In genomic region chr4:499563-499962, GRCh38 we compare ENCODE assay signal across 8 cellular contexts. TPM values are rescaled to one million over a fixed set of nuclear protein-coding genes. Genes with fewer than 3 reads are reported as not detected.
A peak's percentile ranks its signal among the peaks of the same experiment; 100 is the strongest.
DNase-seq lines count a peak whose midpoint lies in the region; ATAC-seq, FAIRE-seq and TF ChIP-seq lines count a peak whose summit lies in the region.

No MANE protein-coding gene starts in this region.

- H3K9ac ChIP-seq in kidney (ENCODE audit: low read length in 2 of 2), result peak overlapping the region; percentile 89 to 91

- H3K36me3 ChIP-seq in A673 (ENCODE audit: insufficient read depth, low read length, poor library complexity, severe bottlenecking) (peaks cover 28% of the 10 kb centered on the region), kidney (ENCODE audit: control insufficient read depth in 1 of 2, insufficient read depth in 2 of 2, low read length in 2 of 2) (peaks cover 8 to 11% of the 10 kb centered on the region in 2 donors), testis (ENCODE audit: low read depth, missing control alignments) (no peaks in the 10 kb centered on the region)

- peaks cover 27% of the 10 kb centered on the region for H3K4me1 Mint-ChIP-seq in activated T-helper 2 cell treated with anti-CD3 and anti-CD28 coated beads, Interferon-gamma antibody, Interleukin-2, Interleukin-4, amounts not matched to agents 10 μg/mL and 5 μg/mL and 100 μg/mL, durations not matched to agents 14 hours and 24 hours and 36 hours (ENCODE audit: low read depth)

- H3K27me3 ChIP-seq in A673 (replicated peaks; ENCODE audit: insufficient read depth, low read depth, low read length, poor library complexity) (no peaks in the 10 kb centered on the region), testis (no peaks in the 10 kb centered on the region)

- H3K27ac ChIP-seq in A673 (ENCODE audit: low read depth, low read length, poor library complexity, severe bottlenecking) (peak overlapping the region; percentile 85), kidney (ENCODE audit: low read depth in 2 of 2, low read length in 2 of 2) (peak overlapping the region; percentile 81 to 85), testis (peak overlapping the region; percentile 76 to 87)

- WGBS in testis, 2 donors, result 2% methylated on average over 15 of the region's 15 CpGs

- POLR2A ChIA-PET in A673 (lab: Charles Lee; ENCODE audit: low non-redundant PET), result interaction anchor here (0.6 kb wide), 1 partner anchor 26 kb away, joined by 3 read pairs; no protein-coding TSS in a partner anchor

- H3K4me3 Mint-ChIP-seq in activated T-helper 2 cell treated with anti-CD3 and anti-CD28 coated beads, Interferon-gamma antibody, Interleukin-2, Interleukin-4, amounts not matched to agents 10 μg/mL and 5 μg/mL and 100 μg/mL, durations not matched to agents 14 hours and 24 hours and 36 hours (ENCODE audit: low read depth), result peak overlapping the region; percentile 98

- DNase-seq in A673 (ENCODE audit: low spot score), result no peak
- no peak for DNase-seq in activated T-helper 2 cell treated with anti-CD3 and anti-CD28 coated beads, Interferon-gamma antibody, Interleukin-2, Interleukin-4, amounts not matched to agents 10 μg/mL and 5 μg/mL and 100 μg/mL, durations not matched to agents 14 hours and 24 hours and 36 hours (ENCODE audit: low spot score)
- no peak for DNase-seq in kidney
- DNase-seq in testis, result peak; percentile 21
- no peak for DNase-seq in NCI-H128 (lab: John Stamatoyannopoulos, UW; ENCODE audit: unreplicated experiment)
- no peak for DNase-seq in cortex of kidney (lab: John Stamatoyannopoulos, UW)
- DNase-seq in activated gamma-delta T cell (lab: John Stamatoyannopoulos, UW), result no peak

- FAIRE-seq in kidney (lab: Jason Lieb, UNC), result no peak

- H3K9me3 ChIP-seq in A673 (ENCODE audit: low read depth, low read length, poor library complexity, severe bottlenecking), result peaks cover 4% of the 10 kb centered on the region
- no peaks in the 10 kb centered on the region for H3K9me3 ChIP-seq in kidney (ENCODE audit: control insufficient read depth in 1 of 2, low read length in 2 of 2)
- no peaks in the 10 kb centered on the region for H3K9me3 ChIP-seq in testis

- peak overlapping the region; percentile 97 for H3K27ac Mint-ChIP-seq in activated T-helper 2 cell treated with anti-CD3 and anti-CD28 coated beads, Interferon-gamma antibody, Interleukin-2, Interleukin-4, amounts not matched to agents 10 μg/mL and 5 μg/mL and 100 μg/mL, durations not matched to agents 14 hours and 24 hours and 36 hours

- H3K9me3 Mint-ChIP-seq in activated T-helper 2 cell treated with anti-CD3 and anti-CD28 coated beads, Interferon-gamma antibody, Interleukin-2, Interleukin-4, amounts not matched to agents 10 μg/mL and 5 μg/mL and 100 μg/mL, durations not matched to agents 14 hours and 24 hours and 36 hours, result peaks cover 23% of the 10 kb centered on the region

- CTCF ChIA-PET in A673 (lab: Charles Lee), result no interaction called here

- H3K27me3 Mint-ChIP-seq in activated T-helper 2 cell treated with anti-CD3 and anti-CD28 coated beads, Interferon-gamma antibody, Interleukin-2, Interleukin-4, amounts not matched to agents 10 μg/mL and 5 μg/mL and 100 μg/mL, durations not matched to agents 14 hours and 24 hours and 36 hours (ENCODE audit: low read depth), result no peaks in the 10 kb centered on the region

- TF ChIP-seq POLR2A in testis (IDR thresholded peaks at IDR 0.05), result no peak

- no peaks in the 10 kb centered on the region for H3K4me1 ChIP-seq in A673 (ENCODE audit: insufficient read depth, low read length, poor library complexity, severe bottlenecking)
- H3K4me1 ChIP-seq in kidney (ENCODE audit: control insufficient read depth in 1 of 2, insufficient read depth in 1 of 2, low read depth in 1 of 2, low read length in 2 of 2), result peaks cover 0 to 7% of the 10 kb centered on the region in 2 donors
- peaks cover 10% of the 10 kb centered on the region for H3K4me1 ChIP-seq in testis

- peak overlapping the region; percentile 89 for H3K4me3 ChIP-seq in A673 (ENCODE audit: low read depth, low read length, poor library complexity, severe bottlenecking)
- H3K4me3 ChIP-seq in kidney (ENCODE audit: low read length in 2 of 2), result peak overlapping the region; percentile 94 to 96
- H3K4me3 ChIP-seq in testis, result peak overlapping the region; percentile 84 to 94

- no peak for TF ChIP-seq CTCF in A673 (conservative IDR thresholded peaks at IDR 0.05; ENCODE audit: low read depth, low read length)
- no peak for TF ChIP-seq CTCF in kidney (IDR thresholded peaks at IDR 0.05; ENCODE audit: borderline replicate concordance, extremely low read depth, insufficient read depth)
- no peak for TF ChIP-seq CTCF in testis (IDR thresholded peaks at IDR 0.05)

- peak; percentile 5 for ATAC-seq in GM21717 (IDR thresholded peaks at IDR 0.05; ENCODE audit: unreplicated experiment)

- BruUV-seq in A673 (replicated peaks; lab: Mats Ljungman, UMichigan), result no TSS peak

- intact Hi-C loops in A673 (cut with micrococcal nuclease; ENCODE audit: unreplicated experiment) (no loop called here), kidney (cut with DNase I) (no loop called here), testis (cut with DNase I; ENCODE audit: low total_unique reads) (no loop called here)
- intact Hi-C loops in activated T-helper 2 cell treated with anti-CD3 and anti-CD28 coated beads, Interferon-gamma antibody, Interleukin-2, Interleukin-4, amounts not matched to agents 10 μg/mL and 5 μg/mL and 100 μg/mL, durations not matched to agents 14 hours and 24 hours and 36 hours (cut with micrococcal nuclease), result loop anchor here (1.0 to 5.0 kb wide), 3 partner anchors 25 to 173 kb away; partner anchors contain the start of genes ATP5ME, MYL5 and ZNF141

- peaks cover 85% of the 10 kb centered on the region for H3K36me3 Mint-ChIP-seq in activated T-helper 2 cell treated with anti-CD3 and anti-CD28 coated beads, Interferon-gamma antibody, Interleukin-2, Interleukin-4, amounts not matched to agents 10 μg/mL and 5 μg/mL and 100 μg/mL, durations not matched to agents 14 hours and 24 hours and 36 hours (ENCODE audit: low read depth)

RNA-seq across cellular contexts. Expression of gene PIGG, which starts 0.6 kb away (rescaled TPM):
- total RNA-seq in A673 (2021), result 58.8 and 61.4 TPM in 2 replicates
- 46.0 and 47.8 TPM in 2 replicates for total RNA-seq in activated T-helper 2 cell treated with anti-CD3 and anti-CD28 coated beads, Interferon-gamma antibody, Interleukin-2, Interleukin-4, amounts not matched to agents 10 μg/mL and 5 μg/mL and 100 μg/mL, durations not matched to agents 14 hours and 24 hours and 36 hours
- total RNA-seq in kidney, result 67.9 TPM
- 37.8 TPM for polyA plus RNA-seq in kidney (ENCODE audit: insufficient read depth, low read depth, low replicate concordance)
- total RNA-seq in testis, result 10 to 100 TPM; 86.9 to 93.4 TPM
- 49.8 TPM for polyA plus RNA-seq in testis (ENCODE audit: insufficient read depth, low read depth, low replicate concordance)

RNA-seq across cellular contexts. Expression of gene ZNF721, which starts 0.6 kb away (rescaled TPM):
- total RNA-seq in A673 (2021) (35.4 and 42.3 TPM in 2 replicates), kidney (33.3 TPM), testis (10 to 100 TPM; 44.2 to 60.7 TPM)
- total RNA-seq in activated T-helper 2 cell treated with anti-CD3 and anti-CD28 coated beads, Interferon-gamma antibody, Interleukin-2, Interleukin-4, amounts not matched to agents 10 μg/mL and 5 μg/mL and 100 μg/mL, durations not matched to agents 14 hours and 24 hours and 36 hours, result 27.9 and 31.8 TPM in 2 replicates
- polyA plus RNA-seq in kidney (ENCODE audit: insufficient read depth, low read depth, low replicate concordance) (9.2 TPM), testis (ENCODE audit: insufficient read depth, low read depth, low replicate concordance) (14.1 TPM)
